ENCODE assay signal across 8 cellular contexts in the genomic region with DNA sequence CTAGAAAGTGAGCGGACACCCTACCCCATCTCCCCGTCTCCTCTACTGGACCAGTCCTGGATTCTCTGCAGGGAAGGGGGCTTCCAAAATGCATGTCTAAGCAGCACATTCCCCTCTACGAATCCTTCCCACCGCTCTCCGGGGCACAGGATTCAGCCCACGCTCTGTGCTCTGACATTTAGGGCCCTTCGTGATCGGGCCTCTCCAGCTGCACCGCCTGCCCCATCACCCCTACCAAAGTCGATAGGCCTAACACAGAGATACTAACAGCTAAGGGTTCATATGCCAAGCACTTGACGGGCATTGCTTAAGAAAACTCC. TPM values are rescaled to one million over a fixed set of nuclear protein-coding genes. Genes with fewer than 3 reads are reported as not detected.
DNase-seq lines count a peak whose midpoint lies in the region; ATAC-seq and TF ChIP-seq lines count a peak whose summit lies in the region.

No MANE protein-coding gene starts in this region.

- H4K20me1 ChIP-seq in osteoblast (ENCODE audit: insufficient read depth, low read length) = no peaks in the 10 kb centered on the region

- H3K4me1 Mint-ChIP-seq in CD4-positive, alpha-beta T cell (ENCODE audit: low read depth) = peaks cover 19% of the 10 kb centered on the region

- no peaks in the 10 kb centered on the region for H3K9me3 ChIP-seq in CD4-positive, alpha-beta T cell (ENCODE audit: control insufficient read depth, low read length)
- H3K9me3 ChIP-seq in SK-N-MC (ENCODE audit: low read depth, low read length) = no peaks in the 10 kb centered on the region
- H3K9me3 ChIP-seq in osteoblast (ENCODE audit: low read depth, low read length) = no peaks in the 10 kb centered on the region
- no peaks in the 10 kb centered on the region for H3K9me3 ChIP-seq in MG63

- POLR2A ChIA-PET in CD4-positive, alpha-beta T cell (lab: Charles Lee) = no interaction called here

- H2AFZ ChIP-seq in osteoblast (ENCODE audit: low read length) = peak overlapping the region; percentile 93

- H3K36me3 Mint-ChIP-seq in CD4-positive, alpha-beta T cell (ENCODE audit: low read depth) = peaks cover 40% of the 10 kb centered on the region

- no peaks in the 10 kb centered on the region for H3K9me3 Mint-ChIP-seq in CD4-positive, alpha-beta T cell

- no peaks in the 10 kb centered on the region for H3K27me3 ChIP-seq in CD4-positive, alpha-beta T cell (ENCODE audit: control insufficient read depth, insufficient read depth, low read length)
- no peaks in the 10 kb centered on the region for H3K27me3 ChIP-seq in osteoblast (ENCODE audit: insufficient read depth, low read length)
- peaks cover 6% of the 10 kb centered on the region for H3K27me3 ChIP-seq in MG63

- ATAC-seq in CD4-positive, alpha-beta T cell (ENCODE audit: poor library complexity) = no peak

- H3K9ac ChIP-seq in SK-N-MC (ENCODE audit: insufficient read length) = no peak overlapping the region

- peaks cover 7% of the 10 kb centered on the region for H3K79me2 ChIP-seq in osteoblast (ENCODE audit: insufficient read depth, low read length)

- no peak for TF ChIP-seq CTCF in CD4-positive, alpha-beta T cell (IDR thresholded peaks at IDR 0.05)
- TF ChIP-seq CTCF in epithelial cell of proximal tubule (conservative IDR thresholded peaks at IDR 0.05; ENCODE audit: low read depth, low read length) (no peak), osteoblast (IDR thresholded peaks at IDR 0.05; ENCODE audit: extremely low read depth, low read depth, low read length) (no peak)

- H3K27me3 Mint-ChIP-seq in CD4-positive, alpha-beta T cell = no peaks in the 10 kb centered on the region

- H3K27ac Mint-ChIP-seq in CD4-positive, alpha-beta T cell = peak overlapping the region; percentile 71

- H3K36me3 ChIP-seq in SK-N-MC (ENCODE audit: insufficient read depth, low read length) = peaks cover 4% of the 10 kb centered on the region; the same call in 1 of the 2 replicates
- peaks cover 14% of the 10 kb centered on the region for H3K36me3 ChIP-seq in osteoblast (ENCODE audit: insufficient read depth, low read length)
- H3K36me3 ChIP-seq in MG63 = peaks cover under 1% of the 10 kb centered on the region; the same call in 1 of the 2 replicates

- no peak overlapping the region for H3K27ac ChIP-seq in CD4-positive, alpha-beta T cell (ENCODE audit: low read depth, low read length)
- no peak overlapping the region for H3K27ac ChIP-seq in SK-N-MC
- no peak overlapping the region for H3K27ac ChIP-seq in osteoblast (ENCODE audit: low read depth, low read length)

- intact Hi-C loops in CD4-positive, alpha-beta T cell (cut with DNase I, micrococcal nuclease) = no loop called here

- H3K4me3 ChIP-seq in SK-N-MC = peak overlapping the region; percentile 90
- H3K4me3 ChIP-seq in epithelial cell of proximal tubule (ENCODE audit: low read depth, low read length) = peak overlapping the region; percentile 76
- H3K4me3 ChIP-seq in osteoblast (ENCODE audit: insufficient read depth, low read length) = peak overlapping the region; percentile 87
- H3K4me3 ChIP-seq in MG63 = no peak overlapping the region

- DNase-seq in CD4-positive, alpha-beta T cell = no peak
- no peak for DNase-seq in SK-N-MC (ENCODE audit: low read depth, low spot score)
- DNase-seq in epithelial cell of proximal tubule (ENCODE audit: low read depth) = no peak
- DNase-seq in osteoblast (ENCODE audit: insufficient read length, low spot score, missing footprints) = peak; percentile 36
- no peak for DNase-seq in OCI-M1 (lab: John Stamatoyannopoulos, UW)
- no peak for DNase-seq in MG63
- no peak for DNase-seq in SKM-1 treated with dmso at 0.1 percent for 144 hours (lab: John Stamatoyannopoulos, UW; ENCODE audit: unreplicated experiment)
- no peak for DNase-seq in NAMALWA (ENCODE audit: low spot score)

- CTCF ChIA-PET in CD4-positive, alpha-beta T cell (lab: Charles Lee) = no interaction called here

- peak overlapping the region; percentile 90 for H3K4me3 Mint-ChIP-seq in CD4-positive, alpha-beta T cell

- H3K4me2 ChIP-seq in osteoblast (ENCODE audit: insufficient read depth, low read length) = peak overlapping the region; percentile 93

- H3K4me1 ChIP-seq in osteoblast (ENCODE audit: insufficient read depth, low read length) = peaks cover 16% of the 10 kb centered on the region

RNA-seq across cellular contexts. Expression of a gene that starts 1.2 kb away (rescaled TPM):
- total RNA-seq in CD4-positive, alpha-beta T cell = 1 to 10 TPM; 3.2 to 4.4 TPM
- total RNA-seq in epithelial cell of proximal tubule = 2.9 and 3.4 TPM in 2 replicates
- 8.3 and 14.1 TPM in 2 replicates for total RNA-seq in osteoblast
- total RNA-seq in MG63 (2014; rRNA removed; shearing (Covaris generic); ENCODE audit: low replicate concordance) = 0.20 and 0.33 TPM in 2 replicates

RNA-seq across cellular contexts. Expression of a gene that starts 5.0 kb away (rescaled TPM):
- 10 to 100 TPM; 64.8 TPM for total RNA-seq in CD4-positive, alpha-beta T cell
- total RNA-seq in epithelial cell of proximal tubule = 88.1 and 90.1 TPM in 2 replicates
- 61.9 and 69.5 TPM in 2 replicates for total RNA-seq in osteoblast
- 120 and 132 TPM in 2 replicates for total RNA-seq in MG63 (2014; rRNA removed; shearing (Covaris generic); ENCODE audit: low replicate concordance)

RNA-seq across cellular contexts. Expression of a gene that starts 21.9 kb away (rescaled TPM):
- total RNA-seq in CD4-positive, alpha-beta T cell = 10 to 100 TPM; 12.0 to 14.5 TPM
- total RNA-seq in epithelial cell of proximal tubule (23.5 and 42.7 TPM in 2 replicates), osteoblast (7.1 and 8.0 TPM in 2 replicates)
- 146 and 237 TPM in 2 replicates for total RNA-seq in MG63 (2014; rRNA removed; shearing (Covaris generic); ENCODE audit: low replicate concordance)

RNA-seq across cellular contexts. Expression of a gene that starts 22.0 kb away (rescaled TPM):
- total RNA-seq in CD4-positive, alpha-beta T cell = 100 to 1,000 TPM in 1 of 2 experiments, 10 to 100 TPM in 1; 98.2 to 104 TPM
- total RNA-seq in epithelial cell of proximal tubule (118 and 123 TPM in 2 replicates), osteoblast (31.5 and 34.7 TPM in 2 replicates)
- 151 and 166 TPM in 2 replicates for total RNA-seq in MG63 (2014; rRNA removed; shearing (Covaris generic); ENCODE audit: low replicate concordance)

RNA-seq across cellular contexts. Expression of a gene that starts 49.8 kb away (rescaled TPM):
- total RNA-seq in CD4-positive, alpha-beta T cell = 10 to 100 TPM; 69.5 to 73.2 TPM
- total RNA-seq in epithelial cell of proximal tubule (149 and 152 TPM in 2 replicates), osteoblast (61.3 and 63.0 TPM in 2 replicates)
- total RNA-seq in MG63 (2014; rRNA removed; shearing (Covaris generic); ENCODE audit: low replicate concordance) = 281 and 342 TPM in 2 replicates
